1 cellular context compared by ENCODE assay signal in genomic region chr1:87706198-87706597, GRCh38.
TF ChIP-seq lines count a peak whose summit lies in the region.

No MANE protein-coding gene starts in this region.

TF ChIP-seq in IMR-90, 13 proteins besides CTCF, POLR2A, EP300 and RAD21 (continued from another document):
- TF ChIP-seq ELK1 (IDR thresholded peaks at IDR 0.05; ENCODE audit: borderline replicate concordance, low read depth, low read length) (no peak), USF2 (IDR thresholded peaks at IDR 0.05; ENCODE audit: low read depth, low read length) (no peak)
TF ChIP-seq in IMR-90: peak in this region for 0.
